In genomic region chr14:83255015-83255726, GRCh38 we compare ENCODE assay signal across 13 cellular contexts.
DNase-seq lines count a peak whose midpoint lies in the region; ATAC-seq and TF ChIP-seq lines count a peak whose summit lies in the region.
"Had no signal": no experiment of that assay in that cellular context is flagged by ENCODE, and none has a peak within 500 bp of the region (broad histone marks: within the 10 kb centered on the region; RNA-seq: fewer than 3 reads in every experiment).

No MANE protein-coding gene starts in this region.

- CTCF ChIA-PET in PC-3 (lab: Charles Lee), result no interaction called here

- H3K79me2 ChIP-seq in PC-3 (ENCODE audit: low read length), result no peaks in the 10 kb centered on the region

- no peaks in the 10 kb centered on the region for H3K27me3 ChIP-seq in PC-3 (ENCODE audit: low read length)
- H3K27me3 ChIP-seq: sigmoid colon had no signal

- ATAC-seq in GM19438 (IDR thresholded peaks at IDR 0.05; ENCODE audit: low read depth, unreplicated experiment) (peak; percentile 69), HG03196 (IDR thresholded peaks at IDR 0.05; ENCODE audit: unreplicated experiment) (peak; percentile 77), Right ventricle myocardium inferior (no peak), PC-3 (no peak)
- ATAC-seq: natural killer cell had no signal

- H3K36me3 ChIP-seq in PC-3 (ENCODE audit: low read depth, low read length), result no peaks in the 10 kb centered on the region
- H3K36me3 ChIP-seq: sigmoid colon had no signal

- H2AFZ ChIP-seq in PC-3 (ENCODE audit: low read length), result no peak overlapping the region

- no peak overlapping the region for H3K4me2 ChIP-seq in PC-3 (ENCODE audit: low read length)

- no peaks in the 10 kb centered on the region for H4K20me1 ChIP-seq in PC-3 (ENCODE audit: low read length)

- no peak overlapping the region for H3K27ac ChIP-seq in PC-3 (ENCODE audit: low read length)
- H3K27ac ChIP-seq: coronary artery, sigmoid colon had no signal

- POLR2A ChIA-PET in PC-3 (lab: Charles Lee; ENCODE audit: unreplicated experiment), result no interaction called here

- no peaks in the 10 kb centered on the region for H3K9me3 ChIP-seq in PC-3 (ENCODE audit: low read length)
- H3K9me3 ChIP-seq: sigmoid colon had no signal

- no peaks in the 10 kb centered on the region for H3K4me1 ChIP-seq in PC-3 (ENCODE audit: insufficient read depth, low read length)

- DNase-seq in NOMO-1 treated with dmso at 0.1 percent for 144 hours (lab: John Stamatoyannopoulos, UW; ENCODE audit: unreplicated experiment) (peak; percentile 90), myocyte (ENCODE audit: low read depth) (peak; percentile 3), Right ventricle myocardium inferior (ENCODE audit: missing footprints) (no peak), PC-3 (no peak), NCI-H2029 treated with DMSO at 0.1 percent for 48 hours (lab: John Stamatoyannopoulos, UW) (no peak), AG08395 (ENCODE audit: low spot score) (no peak)
- DNase-seq: natural killer cell, NCI-H2107, sigmoid colon, T-helper 9 cell had no signal

- no peaks in the 10 kb centered on the region for H3K9me2 ChIP-seq in PC-3 (replicated peaks; ENCODE audit: low read length)

- no peak overlapping the region for H3K9ac ChIP-seq in PC-3 (ENCODE audit: low read length)

- no TSS peak for BruUV-seq in PC-3 (replicated peaks; lab: Mats Ljungman, UMichigan)

- no peak for TF ChIP-seq CTCF in PC-3 (conservative IDR thresholded peaks at IDR 0.05; ENCODE audit: low read depth, low read length)

- intact Hi-C loops in Right ventricle myocardium inferior (cut with DNase I), result no loop called here
- intact Hi-C loops in PC-3 (cut with micrococcal nuclease), result no loop called here

- H3F3A ChIP-seq in PC-3 (ENCODE audit: low read length, unreplicated experiment), result no peaks in the 10 kb centered on the region

- H3K4me3 ChIP-seq in PC-3 (ENCODE audit: low read length), result no peak overlapping the region
- H3K4me3 ChIP-seq: coronary artery, sigmoid colon had no signal

Comparison
In these comparisons a context has a peak if more than half of its experiments do, and no peak if none do; other contexts are left out.
1. ATAC-seq: peak in GM19438 (single experiment) and HG03196 (single experiment); none in Right ventricle myocardium inferior (single experiment) and PC-3 (single experiment).
2. DNase-seq: peak in NOMO-1 treated with dmso at 0.1 percent for 144 hours (single experiment) and myocyte (single experiment); none in Right ventricle myocardium inferior (single experiment), PC-3 (single experiment), NCI-H2029 treated with DMSO at 0.1 percent for 48 hours (single experiment) and AG08395 (single experiment).